28 cellular contexts compared by ENCODE assay signal in the genomic region with DNA sequence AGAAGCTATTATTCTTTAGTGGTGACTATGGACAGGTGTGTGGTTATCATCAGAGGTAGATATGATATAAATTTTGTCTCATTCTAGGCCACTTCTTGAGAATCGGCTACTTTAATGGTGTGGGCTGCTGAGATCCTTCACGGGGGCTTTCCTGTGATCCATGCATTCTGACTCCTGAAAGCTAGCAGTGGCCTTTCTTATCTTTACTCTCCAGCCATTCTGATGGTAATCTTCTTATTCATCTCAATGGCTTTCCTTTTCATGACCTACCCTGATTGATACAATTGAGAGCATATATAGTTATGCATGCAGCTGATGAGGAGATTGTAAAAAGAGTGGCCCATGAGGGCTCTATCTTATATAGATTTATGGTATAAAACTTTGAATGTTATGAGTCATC.
"Had no signal": no experiment of that assay in that cellular context is flagged by ENCODE, and none has a peak within 500 bp of the region (broad histone marks: within the 10 kb centered on the region; RNA-seq: fewer than 3 reads in every experiment).

No MANE protein-coding gene starts in this region.

- H3K27ac Mint-ChIP-seq: activated CD4-positive, alpha-beta memory T cell treated with anti-CD3 and anti-CD28 coated beads, Interleukin-2, amount 10 ng/mL, durations not matched to agents 7 days and 5 days; activated CD4-positive, alpha-beta T cell treated with anti-CD3 and anti-CD28 coated beads, Interleukin-2, amount 10 ng/mL, durations not matched to agents 7 days and 5 days; activated naive CD8-positive, alpha-beta T cell; activated T-helper 17 cell treated with anti-CD3 and anti-CD28 coated beads, Interleukin-2, amount 50 U/mL, for 72 hours; effector memory CD8-positive, alpha-beta T cell had no signal

- H3K4me3 ChIP-seq: esophagus squamous epithelium, gastroesophageal sphincter, heart right ventricle had no signal

- H3K36me3 ChIP-seq: esophagus squamous epithelium, gastroesophageal sphincter, heart right ventricle had no signal

- ATAC-seq: activated T-cell treated with anti-CD3 and anti-CD28 coated beads, Interleukin-2, amount 50 U/mL, for 4 hours; activated T-helper 17 cell treated with anti-CD3 and anti-CD28 coated beads, Interleukin-2, amount 50 U/mL, for 72 hours; effector memory CD8-positive, alpha-beta T cell; gastroesophageal sphincter; heart right ventricle had no signal

- H3K4me3 Mint-ChIP-seq: activated CD4-positive, alpha-beta memory T cell treated with anti-CD3 and anti-CD28 coated beads, Interleukin-2, amount 10 ng/mL, durations not matched to agents 7 days and 5 days; activated CD4-positive, alpha-beta T cell treated with anti-CD3 and anti-CD28 coated beads, Interleukin-2, amount 10 ng/mL, durations not matched to agents 7 days and 5 days; activated naive CD8-positive, alpha-beta T cell; activated T-cell treated with anti-CD3 and anti-CD28 coated beads, Interleukin-2, amount 50 U/mL, for 4 hours; activated T-helper 17 cell treated with anti-CD3 and anti-CD28 coated beads, Interleukin-2, amount 50 U/mL, for 72 hours; effector memory CD8-positive, alpha-beta T cell had no signal

- H3K4me1 Mint-ChIP-seq: activated CD4-positive, alpha-beta memory T cell treated with anti-CD3 and anti-CD28 coated beads, Interleukin-2, amount 10 ng/mL, durations not matched to agents 7 days and 5 days; activated CD4-positive, alpha-beta T cell treated with anti-CD3 and anti-CD28 coated beads, Interleukin-2, amount 10 ng/mL, durations not matched to agents 7 days and 5 days; activated T-helper 17 cell treated with anti-CD3 and anti-CD28 coated beads, Interleukin-2, amount 50 U/mL, for 72 hours had no signal

- H3K27me3 ChIP-seq: esophagus squamous epithelium, gastroesophageal sphincter, heart right ventricle had no signal

- FAIRE-seq: astrocyte, colon had no signal

- H3K36me3 Mint-ChIP-seq: activated naive CD8-positive, alpha-beta T cell had no signal

- H3K4me1 ChIP-seq: esophagus squamous epithelium, gastroesophageal sphincter had no signal

- H3K9me3 Mint-ChIP-seq: activated CD4-positive, alpha-beta memory T cell treated with anti-CD3 and anti-CD28 coated beads, Interleukin-2, amount 10 ng/mL, durations not matched to agents 7 days and 5 days; activated CD4-positive, alpha-beta T cell treated with anti-CD3 and anti-CD28 coated beads, Interleukin-2, amount 10 ng/mL, durations not matched to agents 7 days and 5 days; activated T-cell treated with anti-CD3 and anti-CD28 coated beads, Interleukin-2, amount 50 U/mL, for 4 hours; activated T-helper 17 cell treated with anti-CD3 and anti-CD28 coated beads, Interleukin-2, amount 50 U/mL, for 72 hours; effector memory CD8-positive, alpha-beta T cell had no signal

- H3K9me3 ChIP-seq: esophagus squamous epithelium, gastroesophageal sphincter, heart right ventricle had no signal

- H3K27me3 Mint-ChIP-seq: activated CD4-positive, alpha-beta T cell treated with anti-CD3 and anti-CD28 coated beads, Interleukin-2, amount 10 ng/mL, durations not matched to agents 7 days and 5 days; activated T-helper 17 cell treated with anti-CD3 and anti-CD28 coated beads, Interleukin-2, amount 50 U/mL, for 72 hours; effector memory CD8-positive, alpha-beta T cell had no signal

- H3K27ac ChIP-seq: esophagus squamous epithelium, gastroesophageal sphincter, heart right ventricle had no signal

- DNase-seq: activated CD4-positive, alpha-beta memory T cell treated with anti-CD3 and anti-CD28 coated beads, Interleukin-2, amount 10 ng/mL, durations not matched to agents 7 days and 5 days; activated CD4-positive, alpha-beta T cell treated with anti-CD3 and anti-CD28 coated beads for 1 hour; activated CD4-positive, alpha-beta T cell treated with anti-CD3 and anti-CD28 coated beads for 4 hours; activated CD4-positive, alpha-beta T cell treated with anti-CD3 and anti-CD28 coated beads, Interleukin-2, amount 10 ng/mL, durations not matched to agents 7 days and 5 days; activated CD4-positive, alpha-beta T cell treated with anti-CD3 and anti-CD28 coated beads, Interleukin-2, amount 50 U/mL, for 4 hours; activated CD8-positive, alpha-beta memory T cell treated with anti-CD3 and anti-CD28 coated beads, Interleukin-2, amount 50 U/mL, for 48 hours; activated effector memory CD4-positive, alpha-beta T cell treated with Interleukin-2 at 50 U/mL for 16 hours; activated gamma-delta T cell treated with Interleukin-2 at 50 U/mL for 16 hours; activated naive CD4-positive, alpha-beta T cell treated with anti-CD3 and anti-CD28 coated beads, Interleukin-2, amount 50 U/mL, for 16 hours; activated naive CD4-positive, alpha-beta T cell treated with Interleukin-2 at 50 U/mL for 16 hours; activated T-cell treated with anti-CD3 and anti-CD28 coated beads for 4 hours; activated T-cell treated with anti-CD3 and anti-CD28 coated beads, Interleukin-2, amount 50 U/mL, for 4 hours; amniotic stem cell; anterior cingulate cortex; caudate nucleus; cortex of kidney; dermis blood vessel endothelial cell; effector CD4-positive, alpha-beta T cell; effector memory CD8-positive, alpha-beta T cell; esophagus squamous epithelium; foreskin melanocyte; heart right ventricle; T-helper 2 cell had no signal
